19 cellular contexts compared by ENCODE assay signal in genomic region chrX:124145749-124146148, GRCh38.
"Had no signal": no experiment of that assay in that cellular context is flagged by ENCODE, and none has a peak within 500 bp of the region (broad histone marks: within the 10 kb centered on the region; RNA-seq: fewer than 3 reads in every experiment).

No MANE protein-coding gene starts in this region.

- H3K4me3 ChIP-seq: MG63 had no signal

- H3K27ac ChIP-seq: RWPE1 had no signal

- H3K36me3 ChIP-seq: MG63 had no signal

- H3K9me3 ChIP-seq: MG63 had no signal

- ATAC-seq: Panc1, PC-3 had no signal

- DNase-seq: KBM-7; MG63; NCI-H1092 treated with DMSO at 0.1 percent for 48 hours; NCI-H1436; NCI-H187; NCI-H2029; NCI-H2081 treated with DMSO at 0.1 percent for 48 hours; NCI-H2171; NCI-H226; NCI-H446; NCI-H510A; NCI-H524 treated with DMSO at 0.1 percent for 48 hours; NCI-H69; NCI-H774; NK-92 treated with Interleukin-12 subunit alpha and Interleukin-12 subunit beta, amount 100 ng/mL, for 24 hours; PC-3; SHP77 had no signal

- H3K27me3 ChIP-seq: MG63 had no signal
